In the genomic region with DNA sequence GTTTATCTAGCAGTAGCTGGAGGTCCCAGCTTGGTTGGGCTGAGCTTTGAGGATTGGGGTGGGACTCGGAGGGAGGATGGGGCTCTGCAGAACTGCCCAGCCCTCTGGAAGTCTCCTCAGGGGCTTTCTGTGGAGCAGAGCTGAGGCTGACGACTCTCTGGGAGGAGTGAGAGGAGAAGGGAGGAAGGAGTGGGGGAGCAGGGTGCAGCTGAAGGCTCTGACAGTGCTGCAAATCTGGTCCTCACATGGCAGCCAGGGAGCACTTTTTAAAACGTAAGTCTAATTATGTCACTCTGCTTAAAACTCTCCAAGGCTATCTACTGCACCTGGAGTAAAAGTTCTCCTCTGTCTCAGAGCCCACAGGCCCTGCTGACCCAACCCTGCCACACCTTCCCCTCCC, we compare ENCODE assay signal across 33 cellular contexts. TPM values are rescaled to one million over a fixed set of nuclear protein-coding genes. Genes with fewer than 3 reads are reported as not detected.
"Had no signal": no experiment of that assay in that cellular context is flagged by ENCODE, and none has a peak within 500 bp of the region (broad histone marks: within the 10 kb centered on the region; RNA-seq: fewer than 3 reads in every experiment).

No MANE protein-coding gene starts in this region.

- H3K4me1 ChIP-seq: ascending aorta had no signal

- H3K36me3 ChIP-seq: ascending aorta, cardiac muscle cell had no signal

- H3K4me3 ChIP-seq: ascending aorta, cardiac muscle cell had no signal

- DNase-seq: activated B cell treated with CpG ODN at 0.5 μM for 24 hours; activated CD4-positive, alpha-beta memory T cell treated with anti-CD3 and anti-CD28 coated beads for 36 hours; activated CD4-positive, alpha-beta T cell treated with anti-CD3 and anti-CD28 coated beads for 4 hours; activated CD4-positive, alpha-beta T cell treated with anti-CD3 and anti-CD28 coated beads, Interleukin-2, amount 10 ng/mL, durations not matched to agents 24 days and 14 days; activated CD4-positive, alpha-beta T cell treated with anti-CD3 and anti-CD28 coated beads, Interleukin-2, amount 50 U/mL, for 1 hour; activated CD4-positive, alpha-beta T cell treated with anti-CD3 and anti-CD28 coated beads, Interleukin-2, amount 50 U/mL, for 4 hours; activated CD4-positive, CD25-positive, alpha-beta regulatory T cell treated with anti-CD3 and anti-CD28 coated beads, Interleukin-2, amount 50 U/mL, for 72 hours; activated CD8-positive, alpha-beta memory T cell treated with anti-CD3 and anti-CD28 coated beads, Interleukin-2, amount 50 U/mL, for 48 hours; activated CD8-positive, alpha-beta T cell treated with anti-CD3 and anti-CD28 coated beads for 36 hours; activated effector memory CD4-positive, alpha-beta T cell treated with Interleukin-2 at 50 U/mL for 16 hours; activated gamma-delta T cell; activated naive CD4-positive, alpha-beta T cell treated with anti-CD3 and anti-CD28 coated beads, Interleukin-2, amount 10 ng/mL, durations not matched to agents 7 days and 5 days; activated naive CD4-positive, alpha-beta T cell treated with Interleukin-2 at 50 U/mL for 16 hours; activated naive CD8-positive, alpha-beta T cell treated with anti-CD3 and anti-CD28 coated beads, Interleukin-2, amount 10 ng/mL, durations not matched to agents 7 days and 5 days; activated naive CD8-positive, alpha-beta T cell treated with anti-CD3 and anti-CD28 coated beads, Interleukin-2, amount 50 U/mL, for 24 hours; activated T-cell treated with anti-CD3 and anti-CD28 coated beads, Interleukin-2, amount 50 U/mL, for 24 hours; activated T-cell treated with anti-CD3 and anti-CD28 coated beads, Interleukin-2, amount 50 U/mL, for 48 hours; amygdala; anterior cingulate cortex; cerebellar nuclear complex; T-helper 2 cell; T-helper 9 cell had no signal

- ATAC-seq: activated CD8-positive, alpha-beta T cell treated with anti-CD3 and anti-CD28 coated beads for 36 hours; activated naive CD8-positive, alpha-beta T cell treated with anti-CD3 and anti-CD28 coated beads, Interleukin-2, amount 50 U/mL, for 24 hours had no signal

- H3K9me3 ChIP-seq: ascending aorta had no signal

- H3K27ac Mint-ChIP-seq: activated B cell treated with CpG ODN at 0.5 μM for 24 hours; activated CD4-positive, alpha-beta memory T cell treated with anti-CD3 and anti-CD28 coated beads for 36 hours; activated CD4-positive, alpha-beta T cell treated with anti-CD3 and anti-CD28 coated beads, Interleukin-2, amount 10 ng/mL, durations not matched to agents 24 days and 14 days; activated CD8-positive, alpha-beta T cell treated with anti-CD3 and anti-CD28 coated beads for 36 hours; activated naive CD4-positive, alpha-beta T cell treated with anti-CD3 and anti-CD28 coated beads, Interleukin-2, amount 10 ng/mL, durations not matched to agents 7 days and 5 days; activated naive CD4-positive, alpha-beta T cell treated with anti-CD3 and anti-CD28 coated beads, Interleukin-2, amount 50 U/mL, for 24 hours; activated naive CD8-positive, alpha-beta T cell; activated naive CD8-positive, alpha-beta T cell treated with anti-CD3 and anti-CD28 coated beads, Interleukin-2, amount 10 ng/mL, durations not matched to agents 7 days and 5 days; activated naive CD8-positive, alpha-beta T cell treated with anti-CD3 and anti-CD28 coated beads, Interleukin-2, amount 50 U/mL, for 24 hours; activated T-cell treated with anti-CD3 and anti-CD28 coated beads, Interleukin-2, amount 50 U/mL, for 24 hours; activated T-helper 2 cell treated with anti-CD3 and anti-CD28 coated beads, Interferon-gamma antibody, Interleukin-2, Interleukin-4, amounts not matched to agents 10 μg/mL and 5 μg/mL and 100 μg/mL, durations not matched to agents 14 hours and 24 hours and 36 hours; T-helper 2 cell treated with Interferon-gamma antibody and Interleukin-4, amounts not matched to agents 5 μg/mL and 100 μg/mL, for 36 hours had no signal

- H3K27ac ChIP-seq: ascending aorta, cardiac muscle cell, VCaP had no signal

- H3K27me3 ChIP-seq: ascending aorta had no signal

- H3K36me3 Mint-ChIP-seq: activated CD4-positive, alpha-beta memory T cell treated with anti-CD3 and anti-CD28 coated beads for 36 hours; activated naive CD4-positive, alpha-beta T cell treated with anti-CD3 and anti-CD28 coated beads, Interleukin-2, amount 10 ng/mL, durations not matched to agents 7 days and 5 days; activated naive CD4-positive, alpha-beta T cell treated with anti-CD3 and anti-CD28 coated beads, Interleukin-2, amount 50 U/mL, for 24 hours; activated naive CD8-positive, alpha-beta T cell; brain had no signal

- H3K4me1 Mint-ChIP-seq: activated B cell treated with CpG ODN at 0.5 μM for 24 hours; activated CD4-positive, alpha-beta T cell treated with anti-CD3 and anti-CD28 coated beads, Interleukin-2, amount 10 ng/mL, durations not matched to agents 24 days and 14 days; activated naive CD4-positive, alpha-beta T cell treated with anti-CD3 and anti-CD28 coated beads, Interleukin-2, amount 10 ng/mL, durations not matched to agents 7 days and 5 days; activated naive CD4-positive, alpha-beta T cell treated with anti-CD3 and anti-CD28 coated beads, Interleukin-2, amount 50 U/mL, for 24 hours; activated naive CD8-positive, alpha-beta T cell treated with anti-CD3 and anti-CD28 coated beads, Interleukin-2, amount 10 ng/mL, durations not matched to agents 7 days and 5 days; activated naive CD8-positive, alpha-beta T cell treated with anti-CD3 and anti-CD28 coated beads, Interleukin-2, amount 50 U/mL, for 24 hours; central memory CD8-positive, alpha-beta T cell had no signal

- H3K4me3 Mint-ChIP-seq: activated B cell treated with CpG ODN at 0.5 μM for 24 hours; activated CD4-positive, alpha-beta T cell treated with anti-CD3 and anti-CD28 coated beads, Interleukin-2, amount 10 ng/mL, durations not matched to agents 24 days and 14 days; activated CD8-positive, alpha-beta T cell treated with anti-CD3 and anti-CD28 coated beads for 36 hours; activated naive CD4-positive, alpha-beta T cell treated with anti-CD3 and anti-CD28 coated beads, Interleukin-2, amount 10 ng/mL, durations not matched to agents 7 days and 5 days; activated naive CD4-positive, alpha-beta T cell treated with anti-CD3 and anti-CD28 coated beads, Interleukin-2, amount 50 U/mL, for 24 hours; activated naive CD8-positive, alpha-beta T cell; activated naive CD8-positive, alpha-beta T cell treated with anti-CD3 and anti-CD28 coated beads, Interleukin-2, amount 10 ng/mL, durations not matched to agents 7 days and 5 days; activated naive CD8-positive, alpha-beta T cell treated with anti-CD3 and anti-CD28 coated beads, Interleukin-2, amount 50 U/mL, for 24 hours; activated T-cell treated with anti-CD3 and anti-CD28 coated beads, Interleukin-2, amount 50 U/mL, for 24 hours; brain; central memory CD8-positive, alpha-beta T cell; T-helper 2 cell treated with Interferon-gamma antibody and Interleukin-4, amounts not matched to agents 5 μg/mL and 100 μg/mL, for 36 hours had no signal

RNA-seq across cellular contexts. Expression of gene GRM4, which starts 32.4 kb away (rescaled TPM):
- total RNA-seq: activated B cell treated with CpG ODN at 0.5 μM for 24 hours; activated CD4-positive, alpha-beta T cell treated with anti-CD3 and anti-CD28 coated beads, Interleukin-2, amount 10 ng/mL, durations not matched to agents 24 days and 14 days; activated T-helper 2 cell treated with anti-CD3 and anti-CD28 coated beads, Interferon-gamma antibody, Interleukin-2, Interleukin-4, amounts not matched to agents 10 μg/mL and 5 μg/mL and 100 μg/mL, durations not matched to agents 14 hours and 24 hours and 36 hours; ascending aorta; bronchial epithelial cell; T-helper 1 cell treated with Interleukin-12 subunit alpha and Interleukin-12 subunit beta and Interleukin-4 antibody, amounts not matched to agents 30 ng/mL and 1 ng/mL, for 36 hours had no signal
